ENCODE assay signal across 1 cellular context in genomic region chr17:57995076-57995956, GRCh38.
TF ChIP-seq lines count a peak whose summit lies in the region.

No MANE protein-coding gene starts in this region.

TF ChIP-seq in GM12878, 131 proteins besides CTCF, POLR2A, EP300 and RAD21 (continues in another document):
- TF ChIP-seq MTA2 (IDR thresholded peaks at IDR 0.05; ENCODE audit: low read depth) (no peak), NFXL1 (IDR thresholded peaks at IDR 0.05; ENCODE audit: borderline replicate concordance) (no peak), IRF5 (IDR thresholded peaks at IDR 0.05; ENCODE audit: borderline replicate concordance) (no peak), EZH2 (IDR thresholded peaks at IDR 0.05; ENCODE audit: borderline replicate concordance, control insufficient read depth, low read depth, low read length) (no peak), CHD2 (IDR thresholded peaks at IDR 0.05; ENCODE audit: borderline replicate concordance, low read depth, low read length) (no peak), GATAD2B (conservative IDR thresholded peaks at IDR 0.05; ENCODE audit: low read depth) (no peak), BACH1 (IDR thresholded peaks at IDR 0.05; ENCODE audit: borderline replicate concordance) (no peak), JUNB (IDR thresholded peaks at IDR 0.05) (no peak), NBN (IDR thresholded peaks at IDR 0.05) (no peak), RELA (IDR thresholded peaks at IDR 0.05; ENCODE audit: borderline replicate concordance, partially characterized antibody) (no peak), ZSCAN29 (IDR thresholded peaks at IDR 0.05) (no peak), BHLHE40 (IDR thresholded peaks at IDR 0.05; ENCODE audit: borderline replicate concordance in 1 of 2, low read depth in 2 of 2, low read length in 1 of 2) (no peak), ZBTB11 (CRISPR knock-in tag; IDR thresholded peaks at IDR 0.05) (no peak), SPI1 (IDR thresholded peaks at IDR 0.05; ENCODE audit: borderline replicate concordance, insufficient read depth, low read depth, low read length) (no peak), BCL3 (IDR thresholded peaks at IDR 0.05; ENCODE audit: borderline replicate concordance, insufficient read depth, low read depth, low read length, poor library complexity, severe bottlenecking) (peak; percentile 29), EGR1 (IDR thresholded peaks at IDR 0.05; ENCODE audit: borderline replicate concordance in 1 of 2, low read depth in 2 of 2, low read length in 2 of 2) (no peak), PAX5 (IDR thresholded peaks at IDR 0.05; ENCODE audit: borderline replicate concordance, low read depth, low read length) (no peak), ZNF592 (IDR thresholded peaks at IDR 0.05) (no peak), FOXM1 (IDR thresholded peaks at IDR 0.05; ENCODE audit: low read depth, low read length) (peak; percentile 19; the same call in 1 of the 2 replicates), BRCA1 (IDR thresholded peaks at IDR 0.05; ENCODE audit: low read depth, low read length) (no peak), POU2F2 (IDR thresholded peaks at IDR 0.05; ENCODE audit: borderline replicate concordance, low read depth, low read length) (0 out of 3 replicates have a peak, but pooled peaks have one; percentile 16), TCF3 (IDR thresholded peaks at IDR 0.05; ENCODE audit: borderline replicate concordance, insufficient read depth, low read depth, low read length) (no peak), YBX1 (IDR thresholded peaks at IDR 0.05) (no peak), NR2F1 (conservative IDR thresholded peaks at IDR 0.05) (no peak), RBBP5 (conservative IDR thresholded peaks at IDR 0.05) (no peak), BCLAF1 (IDR thresholded peaks at IDR 0.05) (no peak), CBX3 (IDR thresholded peaks at IDR 0.05; ENCODE audit: borderline replicate concordance, low read depth) (no peak), RCOR1 (conservative IDR thresholded peaks at IDR 0.05; ENCODE audit: low read depth, low read length) (no peak), E2F8 (IDR thresholded peaks at IDR 0.05; ENCODE audit: low read depth, partially characterized antibody) (no peak), YY1 (IDR thresholded peaks at IDR 0.05; ENCODE audit: low read depth, low read length) (peak; percentile 59), SKIL (IDR thresholded peaks at IDR 0.05; ENCODE audit: low read depth, poor library complexity, severe bottlenecking) (no peak), GABPA (IDR thresholded peaks at IDR 0.05; ENCODE audit: low read depth) (no peak), ZNF24 (IDR thresholded peaks at IDR 0.05) (no peak), ZNF687 (IDR thresholded peaks at IDR 0.05) (no peak), MTA3 (IDR thresholded peaks at IDR 0.05; ENCODE audit: borderline replicate concordance, low read length) (peak; percentile 54), RAD51 (IDR thresholded peaks at IDR 0.05) (no peak), POLR2AphosphoS2 (IDR thresholded peaks at IDR 0.05; ENCODE audit: low read depth, low read length) (0 out of 2 replicates have a peak, but pooled peaks have one; percentile 37), HDAC2 (IDR thresholded peaks at IDR 0.05) (no peak), STAT3 (IDR thresholded peaks at IDR 0.05; ENCODE audit: low read depth, low read length) (no peak)
